ENCODE assay signal across 1 cellular context in the genomic region with DNA sequence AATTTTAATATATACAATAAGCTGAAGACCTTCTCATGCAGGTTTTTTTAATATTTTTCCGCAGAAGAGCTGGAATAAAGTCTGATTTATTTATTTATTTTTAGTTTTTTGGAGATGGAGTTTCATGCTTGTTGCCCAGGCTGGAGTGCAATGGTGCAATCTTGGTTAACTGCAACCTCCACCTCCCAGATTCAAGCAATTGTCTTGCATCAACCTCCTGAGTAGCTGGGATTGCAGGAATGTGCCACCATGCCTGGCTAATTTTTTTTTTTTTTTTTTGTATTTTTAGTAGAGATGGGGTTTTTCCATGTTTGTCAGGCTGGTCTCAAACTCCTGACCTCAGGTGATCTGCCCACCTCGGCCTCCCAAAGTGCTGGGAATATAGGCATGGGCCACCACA. TPM values are rescaled to one million over a fixed set of nuclear protein-coding genes. Genes with fewer than 3 reads are reported as not detected.
"Had no signal": no experiment of that assay in that cellular context is flagged by ENCODE, and none has a peak within 500 bp of the region (broad histone marks: within the 10 kb centered on the region; RNA-seq: fewer than 3 reads in every experiment).

No MANE protein-coding gene starts in this region.

RNA-seq across cellular contexts. Expression of a gene that starts 34.1 kb away (rescaled TPM):
- total RNA-seq: G401 had no signal

RNA-seq across cellular contexts. Expression of a gene that starts 55.1 kb away (rescaled TPM):
- total RNA-seq: G401 had no signal
